ENCODE assay signal across 8 cellular contexts in genomic region chr6:43246301-43247114, GRCh38. TPM values are rescaled to one million over a fixed set of nuclear protein-coding genes. Genes with fewer than 3 reads are reported as not detected.
A peak's percentile ranks its signal among the peaks of the same experiment; 100 is the strongest.
DNase-seq lines count a peak whose midpoint lies in the region; ATAC-seq and TF ChIP-seq lines count a peak whose summit lies in the region.
"Had no signal": no experiment of that assay in that cellular context is flagged by ENCODE, and none has a peak within 500 bp of the region (broad histone marks: within the 10 kb centered on the region; RNA-seq: fewer than 3 reads in every experiment).

No MANE protein-coding gene starts in this region.

- H3K9me3 ChIP-seq in parathyroid adenoma (ENCODE audit: control insufficient read depth, low read length) = no peaks in the 10 kb centered on the region

- no peaks in the 10 kb centered on the region for H3K79me2 ChIP-seq in parathyroid adenoma

- DNase-seq in GM12864 (ENCODE audit: low read depth) = no peak
- DNase-seq in LoVo (ENCODE audit: low spot score) = peak; percentile 15
- DNase-seq in left cardiac atrium = peak; percentile 77
- DNase-seq in RWPE1 (ENCODE audit: low spot score) = no peak

- no peak overlapping the region for H3K9ac ChIP-seq in parathyroid adenoma

- H3K36me3 ChIP-seq in parathyroid adenoma (ENCODE audit: control insufficient read depth, insufficient read depth, low read length) = no peaks in the 10 kb centered on the region

- POLR2A ChIA-PET in RWPE1 (lab: Yijun Ruan, JAX; ENCODE audit: low non-redundant PET) = no interaction called here

- TF ChIP-seq CTCF in GM12864 (IDR thresholded peaks at IDR 0.05; ENCODE audit: low read depth, low read length, missing control alignments) (no peak), parathyroid adenoma (IDR thresholded peaks at IDR 0.05) (no peak), RWPE1 (conservative IDR thresholded peaks at IDR 0.05; ENCODE audit: low read depth) (no peak)

- CTCF ChIA-PET in RWPE1 (lab: Yijun Ruan, JAX) = no interaction called here

- peak overlapping the region; percentile 81 for H3K27ac ChIP-seq in parathyroid adenoma
- no peak overlapping the region for H3K27ac ChIP-seq in RWPE1
- H3K27ac ChIP-seq: epithelial cell of prostate had no signal

- peak; percentile 38 for ATAC-seq in GM21619 (IDR thresholded peaks at IDR 0.05; ENCODE audit: unreplicated experiment)
- peak; percentile 48 for ATAC-seq in activated T-helper 17 cell treated with anti-CD3 and anti-CD28 coated beads, Interleukin-2, amount 50 U/mL, for 72 hours (replicated peaks)
- peak; percentile 77 to 89 for ATAC-seq in left cardiac atrium

- no peaks in the 10 kb centered on the region for H3K9me3 Mint-ChIP-seq in activated T-helper 17 cell treated with anti-CD3 and anti-CD28 coated beads, Interleukin-2, amount 50 U/mL, for 72 hours

- H3K36me3 Mint-ChIP-seq in activated T-helper 17 cell treated with anti-CD3 and anti-CD28 coated beads, Interleukin-2, amount 50 U/mL, for 72 hours (ENCODE audit: low read depth) = no peaks in the 10 kb centered on the region

- peak overlapping the region; percentile 92 for H3K4me2 ChIP-seq in parathyroid adenoma (ENCODE audit: low read length)

- H3K4me3 ChIP-seq in GM12864 (ENCODE audit: low read depth, low read length) (peak overlapping the region; percentile 77), parathyroid adenoma (ENCODE audit: low read depth, low read length) (peak overlapping the region; percentile 70)

- peak overlapping the region; percentile 99 for H2AFZ ChIP-seq in parathyroid adenoma

- peak overlapping the region; percentile 95 for H3K4me3 Mint-ChIP-seq in activated T-helper 17 cell treated with anti-CD3 and anti-CD28 coated beads, Interleukin-2, amount 50 U/mL, for 72 hours

- H3K4me1 ChIP-seq in parathyroid adenoma = peaks cover 4% of the 10 kb centered on the region

- intact Hi-C loops in left cardiac atrium (cut with DNase I) = no loop called here

- H3K27me3 Mint-ChIP-seq in activated T-helper 17 cell treated with anti-CD3 and anti-CD28 coated beads, Interleukin-2, amount 50 U/mL, for 72 hours = peaks cover 7% of the 10 kb centered on the region

- H3K27me3 ChIP-seq in parathyroid adenoma (ENCODE audit: control insufficient read depth, insufficient read depth, low read length) = no peaks in the 10 kb centered on the region

- H3K27ac Mint-ChIP-seq in activated T-helper 17 cell treated with anti-CD3 and anti-CD28 coated beads, Interleukin-2, amount 50 U/mL, for 72 hours = no peak overlapping the region

- H3K4me1 Mint-ChIP-seq in activated T-helper 17 cell treated with anti-CD3 and anti-CD28 coated beads, Interleukin-2, amount 50 U/mL, for 72 hours = peaks cover 14% of the 10 kb centered on the region

RNA-seq across cellular contexts. Expression of gene TTBK1, which starts 3.2 kb away (rescaled TPM):
- total RNA-seq in activated T-helper 17 cell treated with anti-CD3 and anti-CD28 coated beads, Interleukin-2, amount 50 U/mL, for 72 hours = 1 to 10 TPM; 2.2 to 3.6 TPM
- under 1 TPM; 0.13 to 0.24 TPM for total RNA-seq in left cardiac atrium

RNA-seq across cellular contexts. Expression of gene DNPH1, which starts 17.2 kb away (rescaled TPM):
- total RNA-seq in activated T-helper 17 cell treated with anti-CD3 and anti-CD28 coated beads, Interleukin-2, amount 50 U/mL, for 72 hours = 10 to 100 TPM; 42.6 to 57.8 TPM
- total RNA-seq in left cardiac atrium = 10 to 100 TPM; 22.7 to 35.4 TPM

RNA-seq across cellular contexts. Expression of gene SLC22A7, which starts 51.6 kb away (rescaled TPM):
- total RNA-seq in activated T-helper 17 cell treated with anti-CD3 and anti-CD28 coated beads, Interleukin-2, amount 50 U/mL, for 72 hours = not detected
- not detected for total RNA-seq in left cardiac atrium

Comparison
In these comparisons a context has a peak if more than half of its experiments do, and no peak if none do; other contexts are left out.
1. DNase-seq: peak in LoVo (single experiment) and left cardiac atrium (single experiment); none in GM12864 (single experiment) and RWPE1 (single experiment).
2. Peak in every context shown above with its lines, with median percentiles within 50 percentile points of each other: ATAC-seq.